Comparison of ENCODE assay signal across 2 cellular contexts in the genomic region with DNA sequence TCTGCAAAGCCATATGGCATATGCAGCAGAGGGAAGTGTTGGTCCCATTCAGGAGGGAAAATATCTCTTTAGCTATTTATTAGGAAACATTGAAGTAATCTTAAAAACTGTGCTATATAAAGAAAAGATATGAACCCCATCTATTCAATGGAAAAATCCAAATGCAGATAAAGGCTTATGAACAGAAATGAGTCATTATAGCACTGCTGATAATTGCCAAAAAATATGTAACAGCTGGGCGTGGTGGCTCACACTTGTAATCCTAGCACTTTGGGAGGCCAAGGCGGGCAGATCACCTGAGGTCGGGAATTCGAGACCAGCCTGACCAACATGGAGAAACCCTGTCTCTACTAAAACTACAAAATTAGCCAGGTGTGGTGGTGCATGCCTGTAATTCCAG. TPM values are rescaled to one million over a fixed set of nuclear protein-coding genes. Genes with fewer than 3 reads are reported as not detected.
"Had no signal": no experiment of that assay in that cellular context is flagged by ENCODE, and none has a peak within 500 bp of the region (broad histone marks: within the 10 kb centered on the region; RNA-seq: fewer than 3 reads in every experiment).

No MANE protein-coding gene starts in this region.

RNA-seq across cellular contexts. Expression of gene PTPN3, which starts 11.9 kb away (rescaled TPM):
- total RNA-seq: activated CD4-positive, alpha-beta T cell treated with anti-CD3 and anti-CD28 coated beads, Interleukin-2, amount 10 ng/mL, durations not matched to agents 7 days and 5 days; T-helper 17 cell had no signal
